In the genomic region with DNA sequence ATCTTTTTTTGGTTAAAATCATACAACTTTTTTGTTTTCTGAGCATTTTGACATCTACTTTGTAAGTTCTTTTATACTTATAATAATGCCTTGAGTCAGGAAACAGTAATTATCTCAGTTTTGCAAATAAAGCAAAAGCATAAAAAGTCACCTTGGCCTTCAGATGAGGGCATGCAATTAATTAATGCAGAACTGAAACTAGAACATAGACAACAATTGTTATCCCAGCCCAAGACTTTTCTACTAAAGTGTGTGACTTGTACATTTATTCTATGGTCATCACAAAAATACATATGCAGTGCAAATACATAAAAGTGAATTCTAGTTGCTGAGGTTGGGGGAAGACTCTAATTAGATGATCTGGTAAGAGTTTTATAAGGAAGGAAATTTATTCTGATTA, we compare ENCODE assay signal across 23 cellular contexts.
DNase-seq lines count a peak whose midpoint lies in the region; ATAC-seq, FAIRE-seq and TF ChIP-seq lines count a peak whose summit lies in the region.
"Had no signal": no experiment of that assay in that cellular context is flagged by ENCODE, and none has a peak within 500 bp of the region (broad histone marks: within the 10 kb centered on the region; RNA-seq: fewer than 3 reads in every experiment).

No MANE protein-coding gene starts in this region.

- H3K4me3 Mint-ChIP-seq in GM23338: no peak overlapping the region
- H3K4me3 Mint-ChIP-seq in activated CD4-positive, alpha-beta memory T cell treated with anti-CD3 and anti-CD28 coated beads, Interleukin-2, amount 10 ng/mL, durations not matched to agents 7 days and 5 days: no peak overlapping the region
- H3K4me3 Mint-ChIP-seq in stimulated activated effector memory CD8-positive, alpha-beta T cell treated with anti-CD3 and anti-CD28 coated beads, Interleukin-12 subunit alpha, Interleukin-12 subunit beta, amount 100 ng/mL, for 72 hours: no peak overlapping the region
- H3K4me3 Mint-ChIP-seq: CD14-positive monocyte; CD4-positive, alpha-beta memory T cell; CD4-positive, CD25-positive, alpha-beta regulatory T cell; CD8-positive, alpha-beta memory T cell had no signal

- no peaks in the 10 kb centered on the region for H3K9me3 Mint-ChIP-seq in GM23338
- H3K9me3 Mint-ChIP-seq in activated CD4-positive, alpha-beta memory T cell treated with anti-CD3 and anti-CD28 coated beads, Interleukin-2, amount 10 ng/mL, durations not matched to agents 7 days and 5 days: no peaks in the 10 kb centered on the region
- H3K9me3 Mint-ChIP-seq in stimulated activated effector memory CD8-positive, alpha-beta T cell treated with anti-CD3 and anti-CD28 coated beads, Interleukin-12 subunit alpha, Interleukin-12 subunit beta, amount 100 ng/mL, for 72 hours: no peaks in the 10 kb centered on the region
- H3K9me3 Mint-ChIP-seq: CD14-positive monocyte; CD4-positive, alpha-beta memory T cell; CD4-positive, CD25-positive, alpha-beta regulatory T cell; CD8-positive, alpha-beta memory T cell had no signal

- H3K4me1 Mint-ChIP-seq in GM23338: peaks cover 17% of the 10 kb centered on the region
- no peaks in the 10 kb centered on the region for H3K4me1 Mint-ChIP-seq in activated CD4-positive, alpha-beta memory T cell treated with anti-CD3 and anti-CD28 coated beads, Interleukin-2, amount 10 ng/mL, durations not matched to agents 7 days and 5 days
- no peaks in the 10 kb centered on the region for H3K4me1 Mint-ChIP-seq in stimulated activated effector memory CD8-positive, alpha-beta T cell treated with anti-CD3 and anti-CD28 coated beads, Interleukin-12 subunit alpha, Interleukin-12 subunit beta, amount 100 ng/mL, for 72 hours
- H3K4me1 Mint-ChIP-seq: CD4-positive, alpha-beta memory T cell; CD4-positive, CD25-positive, alpha-beta regulatory T cell had no signal

- no peaks in the 10 kb centered on the region for H3K36me3 ChIP-seq in GM23338 (ENCODE audit: insufficient read depth)
- H3K36me3 ChIP-seq: BE2C, BLaER1 had no signal

- ATAC-seq in GM23338: no peak
- no peak for ATAC-seq in stimulated activated effector memory CD8-positive, alpha-beta T cell treated with anti-CD3 and anti-CD28 coated beads, Interleukin-12 subunit alpha, Interleukin-12 subunit beta, amount 100 ng/mL, for 72 hours

- H3K4me2 ChIP-seq in GM23338: 0 out of 2 replicates have a peak overlapping the region, but pooled peaks have one; percentile 11
- H3K4me2 ChIP-seq: BLaER1 had no signal

- H3K27ac Mint-ChIP-seq in GM23338: no peak overlapping the region
- no peak overlapping the region for H3K27ac Mint-ChIP-seq in activated CD4-positive, alpha-beta memory T cell treated with anti-CD3 and anti-CD28 coated beads, Interleukin-2, amount 10 ng/mL, durations not matched to agents 7 days and 5 days
- H3K27ac Mint-ChIP-seq in stimulated activated effector memory CD8-positive, alpha-beta T cell treated with anti-CD3 and anti-CD28 coated beads, Interleukin-12 subunit alpha, Interleukin-12 subunit beta, amount 100 ng/mL, for 72 hours: no peak overlapping the region
- H3K27ac Mint-ChIP-seq: CD14-positive monocyte; CD4-positive, alpha-beta memory T cell; CD4-positive, CD25-positive, alpha-beta regulatory T cell; CD8-positive, alpha-beta memory T cell had no signal

- in situ Hi-C loops in GM13977 (cut with MboI; ENCODE audit: low pct_unique_long_range_greater_than_20kb, low sequenced_read_pairs, unreplicated experiment): no loop called here

- H3K27ac ChIP-seq in GM23338 (ENCODE audit: low read depth) (no peak overlapping the region), caudate nucleus (ENCODE audit: low read depth, low read length) (peak overlapping the region; percentile 15)
- H3K27ac ChIP-seq: BLaER1 had no signal

- DNase-seq in GM12891 (ENCODE audit: insufficient read length, low spot score) (no peak), GM23338 (ENCODE audit: low spot score) (no peak), RPMI8226 (peak; percentile 80), caudate nucleus (lab: John Stamatoyannopoulos, UW) (no peak), GM13977 (ENCODE audit: low spot score) (no peak), NCI-H345 treated with DMSO at 0.1 percent for 48 hours (lab: John Stamatoyannopoulos, UW; ENCODE audit: unreplicated experiment) (no peak)
- no peak for DNase-seq in activated CD4-positive, alpha-beta memory T cell treated with anti-CD3 and anti-CD28 coated beads, Interleukin-2, amount 10 ng/mL, durations not matched to agents 7 days and 5 days
- no peak for DNase-seq in stimulated activated effector memory CD8-positive, alpha-beta T cell treated with anti-CD3 and anti-CD28 coated beads, Interleukin-12 subunit alpha, Interleukin-12 subunit beta, amount 100 ng/mL, for 72 hours (ENCODE audit: low spot score in 2 of 2)
- DNase-seq: 8988T; ACHN; BE2C; C1 segment of cervical spinal cord; CD4-positive, alpha-beta memory T cell; CD4-positive, CD25-positive, alpha-beta regulatory T cell; CD8-positive, alpha-beta memory T cell; DMS79 treated with DMSO at 0.1 percent for 48 hours; GF-D8 had no signal

- H2AFZ ChIP-seq in GM23338: no peak overlapping the region

- H3K36me3 Mint-ChIP-seq in GM23338 (ENCODE audit: low read depth): no peaks in the 10 kb centered on the region
- H3K36me3 Mint-ChIP-seq in activated CD4-positive, alpha-beta memory T cell treated with anti-CD3 and anti-CD28 coated beads, Interleukin-2, amount 10 ng/mL, durations not matched to agents 7 days and 5 days (ENCODE audit: low read depth): no peaks in the 10 kb centered on the region
- no peaks in the 10 kb centered on the region for H3K36me3 Mint-ChIP-seq in stimulated activated effector memory CD8-positive, alpha-beta T cell treated with anti-CD3 and anti-CD28 coated beads, Interleukin-12 subunit alpha, Interleukin-12 subunit beta, amount 100 ng/mL, for 72 hours
- H3K36me3 Mint-ChIP-seq: CD14-positive monocyte; CD4-positive, alpha-beta memory T cell; CD4-positive, CD25-positive, alpha-beta regulatory T cell; CD8-positive, alpha-beta memory T cell had no signal

- CTCF ChIA-PET in activated CD4-positive, alpha-beta memory T cell treated with anti-CD3 and anti-CD28 coated beads, Interleukin-2, amount 10 ng/mL, durations not matched to agents 7 days and 5 days (lab: Charles Lee): no interaction called here

- no peaks in the 10 kb centered on the region for H3K27me3 Mint-ChIP-seq in GM23338 (ENCODE audit: insufficient read depth, low read depth, poor library complexity)
- no peaks in the 10 kb centered on the region for H3K27me3 Mint-ChIP-seq in activated CD4-positive, alpha-beta memory T cell treated with anti-CD3 and anti-CD28 coated beads, Interleukin-2, amount 10 ng/mL, durations not matched to agents 7 days and 5 days
- H3K27me3 Mint-ChIP-seq: CD4-positive, alpha-beta memory T cell; CD4-positive, CD25-positive, alpha-beta regulatory T cell; CD8-positive, alpha-beta memory T cell had no signal

- POLR2A ChIA-PET in activated CD4-positive, alpha-beta memory T cell treated with anti-CD3 and anti-CD28 coated beads, Interleukin-2, amount 10 ng/mL, durations not matched to agents 7 days and 5 days (lab: Charles Lee): no interaction called here

- FAIRE-seq in GM12891 (lab: Jason Lieb, UNC): no peak
- FAIRE-seq: A204.1, D721Med, G401.6, GM18507 had no signal

- no peaks in the 10 kb centered on the region for H3K9me2 ChIP-seq in GM23338 (ENCODE audit: insufficient read depth)

- H3K4me1 ChIP-seq in GM23338 (ENCODE audit: insufficient read depth): peaks cover 18% of the 10 kb centered on the region; the same call in 1 of the 2 replicates
- H3K4me1 ChIP-seq: BE2C, BLaER1 had no signal

- H3K4me3 ChIP-seq in GM23338: no peak overlapping the region
- H3K4me3 ChIP-seq: BLaER1 had no signal

- no peaks in the 10 kb centered on the region for H3K79me2 ChIP-seq in GM23338 (replicated peaks; ENCODE audit: insufficient read depth)

- H4K20me1 ChIP-seq in GM23338 (replicated peaks; ENCODE audit: insufficient read depth): no peaks in the 10 kb centered on the region
- H4K20me1 ChIP-seq: BLaER1 had no signal

- no peak for TF ChIP-seq POLR2A in GM12891 (IDR thresholded peaks at IDR 0.05; ENCODE audit: low read depth, low read length)

- TF ChIP-seq CTCF in GM23338 (conservative IDR thresholded peaks at IDR 0.05; ENCODE audit: low read depth in 2 of 2): no peak
- TF ChIP-seq CTCF in GM13977 (IDR thresholded peaks at IDR 0.05; ENCODE audit: extremely low read depth, insufficient read depth, missing control alignments): no peak

- no peaks in the 10 kb centered on the region for H3F3A ChIP-seq in GM23338 (replicated peaks; ENCODE audit: low read depth)

- no peaks in the 10 kb centered on the region for H3K27me3 ChIP-seq in GM23338 (ENCODE audit: insufficient read depth)
- H3K27me3 ChIP-seq: BE2C, BLaER1 had no signal

TF ChIP-seq in GM12891, 5 proteins besides CTCF, POLR2A, EP300 and RAD21:
- TF ChIP-seq TAF1 (IDR thresholded peaks at IDR 0.05; ENCODE audit: low read depth, low read length) (no peak), SPI1 (IDR thresholded peaks at IDR 0.05; ENCODE audit: low read depth, low read length) (peak; percentile 75)

TF ChIP-seq in GM23338, 12 proteins besides CTCF, POLR2A, EP300 and RAD21 (continues in another document):
- no peak for TF ChIP-seq STAT1 (IDR thresholded peaks at IDR 0.05; ENCODE audit: unreplicated experiment)
- TF ChIP-seq, protein P1, sequence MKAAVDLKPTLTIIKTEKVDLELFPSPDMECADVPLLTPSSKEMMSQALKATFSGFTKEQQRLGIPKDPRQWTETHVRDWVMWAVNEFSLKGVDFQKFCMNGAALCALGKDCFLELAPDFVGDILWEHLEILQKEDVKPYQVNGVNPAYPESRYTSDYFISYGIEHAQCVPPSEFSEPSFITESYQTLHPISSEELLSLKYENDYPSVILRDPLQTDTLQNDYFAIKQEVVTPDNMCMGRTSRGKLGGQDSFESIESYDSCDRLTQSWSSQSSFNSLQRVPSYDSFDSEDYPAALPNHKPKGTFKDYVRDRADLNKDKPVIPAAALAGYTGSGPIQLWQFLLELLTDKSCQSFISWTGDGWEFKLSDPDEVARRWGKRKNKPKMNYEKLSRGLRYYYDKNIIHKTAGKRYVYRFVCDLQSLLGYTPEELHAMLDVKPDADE (IDR thresholded peaks at IDR 0.05): no peak
